ENCODE assay signal across 15 cellular contexts in genomic region chr10:81251457-81252115, GRCh38.
"Had no signal": no experiment of that assay in that cellular context is flagged by ENCODE, and none has a peak within 500 bp of the region (broad histone marks: within the 10 kb centered on the region; RNA-seq: fewer than 3 reads in every experiment).

No MANE protein-coding gene starts in this region.

- H3K27me3 ChIP-seq: ascending aorta, foreskin keratinocyte had no signal

- H3K4me1 Mint-ChIP-seq: activated B cell treated with CpG ODN at 0.5 μM for 24 hours; activated CD4-positive, alpha-beta T cell treated with anti-CD3 and anti-CD28 coated beads, Interleukin-2, amount 10 ng/mL, durations not matched to agents 24 days and 14 days; activated naive CD8-positive, alpha-beta T cell treated with anti-CD3 and anti-CD28 coated beads, Interleukin-2, amount 50 U/mL, for 24 hours; immature natural killer cell; memory B cell; T-helper 17 cell had no signal

- H3K4me1 ChIP-seq: ascending aorta, foreskin keratinocyte had no signal

- DNase-seq: activated B cell treated with CpG ODN at 0.5 μM for 24 hours; activated CD4-positive, alpha-beta T cell treated with anti-CD3 and anti-CD28 coated beads, Interleukin-2, amount 10 ng/mL, durations not matched to agents 24 days and 14 days; activated naive CD4-positive, alpha-beta T cell; activated naive CD8-positive, alpha-beta T cell treated with anti-CD3 and anti-CD28 coated beads, Interleukin-2, amount 50 U/mL, for 24 hours; dorsolateral prefrontal cortex; immature natural killer cell; nephron progenitor cell; stimulated activated CD4-positive, alpha-beta T cell treated with anti-CD3 and anti-CD28 coated beads, Interleukin-12 subunit alpha, Interleukin-12 subunit beta, amount 100 ng/mL, for 4 hours; stimulated activated naive CD4-positive, alpha-beta T cell treated with Interleukin-2 at 50 U/mL for 16 hours; T-helper 17 cell had no signal

- H3K9me3 Mint-ChIP-seq: activated B cell treated with CpG ODN at 0.5 μM for 24 hours; activated CD4-positive, alpha-beta T cell treated with anti-CD3 and anti-CD28 coated beads, Interleukin-2, amount 10 ng/mL, durations not matched to agents 24 days and 14 days; activated T-helper 1 cell treated with anti-CD3 and anti-CD28 coated beads, Interleukin-12 subunit alpha, Interleukin-12 subunit beta, Interleukin-2, Interleukin-4 antibody, amounts not matched to agents 30 ng/mL and 10 ng/mL and 1 ng/mL, durations not matched to agents 14 hours and 24 hours and 36 hours; nephron progenitor cell had no signal

- H3K27me3 Mint-ChIP-seq: activated B cell treated with CpG ODN at 0.5 μM for 24 hours; activated CD4-positive, alpha-beta T cell treated with anti-CD3 and anti-CD28 coated beads, Interleukin-2, amount 10 ng/mL, durations not matched to agents 24 days and 14 days; activated naive CD8-positive, alpha-beta T cell treated with anti-CD3 and anti-CD28 coated beads, Interleukin-2, amount 50 U/mL, for 24 hours; memory B cell; T-helper 17 cell had no signal

- H3K36me3 Mint-ChIP-seq: immature natural killer cell, memory B cell had no signal

- H3K27ac ChIP-seq: ascending aorta, dorsolateral prefrontal cortex, foreskin keratinocyte had no signal

- H3K9me3 ChIP-seq: ascending aorta had no signal

- H3K27ac Mint-ChIP-seq: activated B cell treated with CpG ODN at 0.5 μM for 24 hours; activated CD4-positive, alpha-beta T cell treated with anti-CD3 and anti-CD28 coated beads, Interleukin-2, amount 10 ng/mL, durations not matched to agents 24 days and 14 days; activated naive CD8-positive, alpha-beta T cell treated with anti-CD3 and anti-CD28 coated beads, Interleukin-2, amount 50 U/mL, for 24 hours; activated T-helper 1 cell treated with anti-CD3 and anti-CD28 coated beads, Interleukin-12 subunit alpha, Interleukin-12 subunit beta, Interleukin-2, Interleukin-4 antibody, amounts not matched to agents 30 ng/mL and 10 ng/mL and 1 ng/mL, durations not matched to agents 14 hours and 24 hours and 36 hours; immature natural killer cell; memory B cell; nephron progenitor cell; T-helper 17 cell had no signal

- H3K36me3 ChIP-seq: ascending aorta had no signal

- H3K4me3 ChIP-seq: ascending aorta, dorsolateral prefrontal cortex had no signal

- ATAC-seq: activated naive CD8-positive, alpha-beta T cell treated with anti-CD3 and anti-CD28 coated beads, Interleukin-2, amount 50 U/mL, for 24 hours; foreskin keratinocyte; left lobe of liver; T-helper 17 cell had no signal

- H3K4me3 Mint-ChIP-seq: activated B cell treated with CpG ODN at 0.5 μM for 24 hours; activated CD4-positive, alpha-beta T cell treated with anti-CD3 and anti-CD28 coated beads, Interleukin-2, amount 10 ng/mL, durations not matched to agents 24 days and 14 days; activated naive CD8-positive, alpha-beta T cell treated with anti-CD3 and anti-CD28 coated beads, Interleukin-2, amount 50 U/mL, for 24 hours; activated T-helper 1 cell treated with anti-CD3 and anti-CD28 coated beads, Interleukin-12 subunit alpha, Interleukin-12 subunit beta, Interleukin-2, Interleukin-4 antibody, amounts not matched to agents 30 ng/mL and 10 ng/mL and 1 ng/mL, durations not matched to agents 14 hours and 24 hours and 36 hours; immature natural killer cell; memory B cell; nephron progenitor cell; T-helper 17 cell had no signal
